8 cellular contexts compared by ENCODE assay signal in the genomic region with DNA sequence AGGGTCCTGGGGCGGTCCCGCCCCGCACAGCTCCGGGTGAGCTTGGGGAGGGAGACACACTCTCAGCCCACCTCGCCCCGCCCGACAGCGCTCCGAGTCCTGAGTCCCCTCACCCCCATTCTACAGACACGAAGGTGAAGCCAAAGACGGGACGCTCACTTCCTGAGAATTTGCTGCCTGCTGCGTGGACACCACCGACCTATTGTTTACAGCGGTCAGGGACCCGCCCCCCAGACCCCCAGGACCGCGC. TPM values are rescaled to one million over a fixed set of nuclear protein-coding genes. Genes with fewer than 3 reads are reported as not detected.
DNase-seq lines count a peak whose midpoint lies in the region; ATAC-seq and TF ChIP-seq lines count a peak whose summit lies in the region.

No MANE protein-coding gene starts in this region.

- peaks cover 7% of the 10 kb centered on the region for H3K36me3 ChIP-seq in smooth muscle cell (ENCODE audit: low read depth)

- ATAC-seq in right cardiac atrium (no peak), GM21526 (IDR thresholded peaks at IDR 0.05; ENCODE audit: low FRiP score, unreplicated experiment) (no peak)

- in situ Hi-C loops in G401 (cut with HindIII; ENCODE audit: low sequenced_read_pairs) = no loop called here

- H3F3A ChIP-seq in smooth muscle cell (ENCODE audit: low read depth) = no peaks in the 10 kb centered on the region

- H3K4me3 ChIP-seq in right cardiac atrium (ENCODE audit: low read length) = peak overlapping the region; percentile 55
- peak overlapping the region; percentile 67 for H3K4me3 ChIP-seq in smooth muscle cell

- peak overlapping the region; percentile 98 for H3K4me3 Mint-ChIP-seq in activated CD4-positive, alpha-beta memory T cell treated with anti-CD3 and anti-CD28 coated beads, Interleukin-2, amount 10 ng/mL, durations not matched to agents 7 days and 5 days

- H3K27me3 Mint-ChIP-seq in activated CD4-positive, alpha-beta memory T cell treated with anti-CD3 and anti-CD28 coated beads, Interleukin-2, amount 10 ng/mL, durations not matched to agents 7 days and 5 days = no peaks in the 10 kb centered on the region

- peak overlapping the region; percentile 79 for H3K9ac ChIP-seq in smooth muscle cell (ENCODE audit: low read depth)

- H3K27ac ChIP-seq in right cardiac atrium (ENCODE audit: low read length) = peak overlapping the region; percentile 91
- peak overlapping the region; percentile 82 for H3K27ac ChIP-seq in smooth muscle cell (ENCODE audit: low read depth)

- H3K9me3 Mint-ChIP-seq in activated CD4-positive, alpha-beta memory T cell treated with anti-CD3 and anti-CD28 coated beads, Interleukin-2, amount 10 ng/mL, durations not matched to agents 7 days and 5 days = peaks cover 38% of the 10 kb centered on the region

- H3K4me1 ChIP-seq in right cardiac atrium (ENCODE audit: control insufficient read depth, insufficient read depth, low read length) (peaks cover 7% of the 10 kb centered on the region), smooth muscle cell (ENCODE audit: low read depth) (peaks cover 8% of the 10 kb centered on the region)

- H3K9me3 ChIP-seq in right cardiac atrium (ENCODE audit: control insufficient read depth, low read length) (no peaks in the 10 kb centered on the region), smooth muscle cell (replicated peaks; ENCODE audit: low read depth) (peaks cover 4% of the 10 kb centered on the region)

- H3K4me2 ChIP-seq in smooth muscle cell = peak overlapping the region; percentile 90

- CTCF ChIA-PET in activated CD4-positive, alpha-beta memory T cell treated with anti-CD3 and anti-CD28 coated beads, Interleukin-2, amount 10 ng/mL, durations not matched to agents 7 days and 5 days (lab: Charles Lee) = no interaction called here

- peak overlapping the region; percentile 93 for H3K27ac Mint-ChIP-seq in activated CD4-positive, alpha-beta memory T cell treated with anti-CD3 and anti-CD28 coated beads, Interleukin-2, amount 10 ng/mL, durations not matched to agents 7 days and 5 days

- H4K20me1 ChIP-seq in smooth muscle cell (ENCODE audit: low read depth) = peaks cover 10% of the 10 kb centered on the region

- H3K4me1 Mint-ChIP-seq in activated CD4-positive, alpha-beta memory T cell treated with anti-CD3 and anti-CD28 coated beads, Interleukin-2, amount 10 ng/mL, durations not matched to agents 7 days and 5 days = peaks cover 34% of the 10 kb centered on the region

- TF ChIP-seq CTCF in smooth muscle cell (IDR thresholded peaks at IDR 0.05; ENCODE audit: borderline replicate concordance, insufficient read depth, poor library complexity, severe bottlenecking) = no peak

- POLR2A ChIA-PET in activated CD4-positive, alpha-beta memory T cell treated with anti-CD3 and anti-CD28 coated beads, Interleukin-2, amount 10 ng/mL, durations not matched to agents 7 days and 5 days (lab: Charles Lee) = interaction anchor here (2.1 to 3.8 kb wide), 5 partner anchors 137 to 337 kb away, joined by 10 to 27 read pairs (median 15); partner anchors contain the start of genes ATP5ME, MYL5, PIGG and ZNF718

- H3K79me2 ChIP-seq in smooth muscle cell (ENCODE audit: low read depth) = peaks cover 38% of the 10 kb centered on the region

- intact Hi-C loops in right cardiac atrium (cut with DNase I) = no loop called here

- H2AFZ ChIP-seq in smooth muscle cell (ENCODE audit: low read depth) = peak overlapping the region; percentile 98

- WGBS in right cardiac atrium = under 1% methylated on average over 18 of the region's 18 CpGs
- 0% methylated on average over 16 of the region's 18 CpGs for WGBS in smooth muscle cell (ENCODE audit: low lambda C conversion rate)

- DNase-seq in stimulated activated naive CD4-positive, alpha-beta T cell treated with Interleukin-2 at 50 U/mL for 16 hours (lab: John Stamatoyannopoulos, UW) = peak; percentile 32
- no peak for DNase-seq in stimulated activated naive CD4-positive, alpha-beta T cell (lab: John Stamatoyannopoulos, UW)
- DNase-seq in activated CD4-positive, alpha-beta memory T cell treated with anti-CD3 and anti-CD28 coated beads, Interleukin-2, amount 10 ng/mL, durations not matched to agents 7 days and 5 days = no peak
- DNase-seq in right cardiac atrium (no peak), smooth muscle cell (lab: John Stamatoyannopoulos, UW; ENCODE audit: unreplicated experiment) (no peak), G401 (ENCODE audit: low spot score) (no peak), HT-29 (ENCODE audit: low spot score) (no peak)

- peaks cover 60% of the 10 kb centered on the region for H3K36me3 Mint-ChIP-seq in activated CD4-positive, alpha-beta memory T cell treated with anti-CD3 and anti-CD28 coated beads, Interleukin-2, amount 10 ng/mL, durations not matched to agents 7 days and 5 days (ENCODE audit: low read depth)

- H3K27me3 ChIP-seq in right cardiac atrium (ENCODE audit: control insufficient read depth, insufficient read depth) = no peaks in the 10 kb centered on the region
- H3K27me3 ChIP-seq in smooth muscle cell (ENCODE audit: low read depth) = no peaks in the 10 kb centered on the region

RNA-seq across cellular contexts. Expression of gene ZNF141, which starts 0.8 kb away (rescaled TPM):
- 10 to 100 TPM; 22.1 to 23.8 TPM for total RNA-seq in activated CD4-positive, alpha-beta memory T cell treated with anti-CD3 and anti-CD28 coated beads, Interleukin-2, amount 10 ng/mL, durations not matched to agents 7 days and 5 days
- 10 to 100 TPM; 10.1 to 11.5 (median 11.3) TPM for total RNA-seq in right cardiac atrium
- polyA plus RNA-seq in right cardiac atrium = 3.1 TPM
- 8.3 and 11.0 TPM in 2 replicates for total RNA-seq in smooth muscle cell
- 0.87 and 1.1 TPM in 2 replicates for polyA plus RNA-seq in smooth muscle cell
- total RNA-seq in G401 (2014; rRNA removed; shearing (Covaris generic)) = 10.8 and 21.2 TPM in 2 replicates
- total RNA-seq in HT-29 (2014; rRNA removed; shearing (Covaris generic)) = 0.44 and 0.84 TPM in 2 replicates

RNA-seq across cellular contexts. Expression of gene ZNF732, which starts 31.5 kb away (rescaled TPM):
- not detected for total RNA-seq in activated CD4-positive, alpha-beta memory T cell treated with anti-CD3 and anti-CD28 coated beads, Interleukin-2, amount 10 ng/mL, durations not matched to agents 7 days and 5 days
- total RNA-seq in right cardiac atrium = under 1 TPM in 1 of 4 donors, not detected in 3; 0.25 TPM
- polyA plus RNA-seq in right cardiac atrium = 0.09 TPM
- total RNA-seq in smooth muscle cell = not detected in 2 replicates
- polyA plus RNA-seq in smooth muscle cell = not detected in 2 replicates
- 0.55 and 6.4 TPM in 2 replicates for total RNA-seq in G401 (2014; rRNA removed; shearing (Covaris generic))
- total RNA-seq in HT-29 (2014; rRNA removed; shearing (Covaris generic)) = not detected in 2 replicates
